1 cellular context compared by ENCODE assay signal in genomic region chr1:52424238-52424637, GRCh38.
TF ChIP-seq lines count a peak whose summit lies in the region.

No MANE protein-coding gene starts in this region.

TF ChIP-seq in WTC11, 78 proteins besides CTCF, POLR2A, EP300 and RAD21 (continued from another document):
- TF ChIP-seq, protein P1, sequence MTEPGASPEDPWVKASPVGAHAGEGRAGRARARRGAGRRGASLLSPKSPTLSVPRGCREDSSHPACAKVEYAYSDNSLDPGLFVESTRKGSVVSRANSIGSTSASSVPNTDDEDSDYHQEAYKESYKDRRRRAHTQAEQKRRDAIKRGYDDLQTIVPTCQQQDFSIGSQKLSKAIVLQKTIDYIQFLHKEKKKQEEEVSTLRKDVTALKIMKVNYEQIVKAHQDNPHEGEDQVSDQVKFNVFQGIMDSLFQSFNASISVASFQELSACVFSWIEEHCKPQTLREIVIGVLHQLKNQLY (CRISPR knock-in tag; IDR thresholded peaks at IDR 0.05): no peak
- TF ChIP-seq ATF3 (CRISPR knock-in tag; conservative IDR thresholded peaks at IDR 0.05) (no peak), NR2C2 (CRISPR knock-in tag; IDR thresholded peaks at IDR 0.05) (no peak), TEAD4 (CRISPR knock-in tag; IDR thresholded peaks at IDR 0.05) (no peak), ZNF512 (CRISPR knock-in tag; IDR thresholded peaks at IDR 0.05; ENCODE audit: borderline replicate concordance) (no peak), ZNF121 (CRISPR knock-in tag; IDR thresholded peaks at IDR 0.05) (no peak), KAT7 (CRISPR knock-in tag; IDR thresholded peaks at IDR 0.05; ENCODE audit: borderline replicate concordance) (no peak), ZNF671 (CRISPR knock-in tag; IDR thresholded peaks at IDR 0.05) (no peak), FOXP1 (CRISPR knock-in tag; IDR thresholded peaks at IDR 0.05; ENCODE audit: borderline replicate concordance) (no peak)
- TF ChIP-seq, protein P2, sequence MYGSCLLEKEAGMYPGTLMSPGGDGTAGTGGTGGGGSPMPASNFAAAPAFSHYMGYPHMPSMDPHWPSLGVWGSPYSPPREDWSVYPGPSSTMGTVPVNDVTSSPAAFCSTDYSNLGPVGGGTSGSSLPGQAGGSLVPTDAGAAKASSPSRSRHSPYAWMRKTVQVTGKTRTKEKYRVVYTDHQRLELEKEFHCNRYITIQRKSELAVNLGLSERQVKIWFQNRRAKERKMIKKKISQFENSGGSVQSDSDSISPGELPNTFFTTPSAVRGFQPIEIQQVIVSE (CRISPR knock-in tag; IDR thresholded peaks at IDR 0.05; ENCODE audit: borderline replicate concordance): no peak
